Comparison of ENCODE assay signal across 1 cellular context in genomic region chr13:110715395-110716234, GRCh38.
TF ChIP-seq lines count a peak whose summit lies in the region.

No MANE protein-coding gene starts in this region.

TF ChIP-seq in WTC11, 78 proteins besides CTCF, POLR2A, EP300 and RAD21 (continued from another document):
- TF ChIP-seq, protein P1, sequence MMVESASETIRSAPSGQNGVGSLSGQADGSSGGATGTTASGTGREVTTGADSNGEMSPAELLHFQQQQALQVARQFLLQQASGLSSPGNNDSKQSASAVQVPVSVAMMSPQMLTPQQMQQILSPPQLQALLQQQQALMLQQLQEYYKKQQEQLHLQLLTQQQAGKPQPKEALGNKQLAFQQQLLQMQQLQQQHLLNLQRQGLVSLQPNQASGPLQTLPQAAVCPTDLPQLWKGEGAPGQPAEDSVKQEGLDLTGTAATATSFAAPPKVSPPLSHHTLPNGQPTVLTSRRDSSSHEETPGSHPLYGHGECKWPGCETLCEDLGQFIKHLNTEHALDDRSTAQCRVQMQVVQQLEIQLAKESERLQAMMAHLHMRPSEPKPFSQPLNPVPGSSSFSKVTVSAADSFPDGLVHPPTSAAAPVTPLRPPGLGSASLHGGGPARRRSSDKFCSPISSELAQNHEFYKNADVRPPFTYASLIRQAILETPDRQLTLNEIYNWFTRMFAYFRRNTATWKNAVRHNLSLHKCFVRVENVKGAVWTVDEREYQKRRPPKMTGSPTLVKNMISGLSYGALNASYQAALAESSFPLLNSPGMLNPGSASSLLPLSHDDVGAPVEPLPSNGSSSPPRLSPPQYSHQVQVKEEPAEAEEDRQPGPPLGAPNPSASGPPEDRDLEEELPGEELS (CRISPR knock-in tag; IDR thresholded peaks at IDR 0.05) = no peak; the same call in 1 of the 2 replicates
- TF ChIP-seq ZNF423 (CRISPR knock-in tag; IDR thresholded peaks at IDR 0.05) = no peak
- TF ChIP-seq, protein P2, sequence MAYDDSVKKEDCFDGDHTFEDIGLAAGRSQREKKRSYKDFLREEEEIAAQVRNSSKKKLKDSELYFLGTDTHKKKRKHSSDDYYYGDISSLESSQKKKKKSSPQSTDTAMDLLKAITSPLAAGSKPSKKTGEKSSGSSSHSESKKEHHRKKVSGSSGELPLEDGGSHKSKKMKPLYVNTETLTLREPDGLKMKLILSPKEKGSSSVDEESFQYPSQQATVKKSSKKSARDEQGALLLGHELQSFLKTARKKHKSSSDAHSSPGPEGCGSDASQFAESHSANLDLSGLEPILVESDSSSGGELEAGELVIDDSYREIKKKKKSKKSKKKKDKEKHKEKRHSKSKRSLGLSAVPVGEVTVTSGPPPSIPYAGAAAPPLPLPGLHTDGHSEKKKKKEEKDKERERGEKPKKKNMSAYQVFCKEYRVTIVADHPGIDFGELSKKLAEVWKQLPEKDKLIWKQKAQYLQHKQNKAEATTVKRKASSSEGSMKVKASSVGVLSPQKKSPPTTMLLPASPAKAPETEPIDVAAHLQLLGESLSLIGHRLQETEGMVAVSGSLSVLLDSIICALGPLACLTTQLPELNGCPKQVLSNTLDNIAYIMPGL (CRISPR knock-in tag; IDR thresholded peaks at IDR 0.05) = peak; percentile 55; the same call in 1 of the 2 replicates
- TF ChIP-seq ZNF317 (CRISPR knock-in tag; IDR thresholded peaks at IDR 0.05; ENCODE audit: borderline replicate concordance, low read depth) = no peak
- no peak for TF ChIP-seq NFE2L1 (CRISPR knock-in tag; IDR thresholded peaks at IDR 0.05)
- no peak for TF ChIP-seq ETV6 (CRISPR knock-in tag; IDR thresholded peaks at IDR 0.05)
- TF ChIP-seq, protein P3, sequence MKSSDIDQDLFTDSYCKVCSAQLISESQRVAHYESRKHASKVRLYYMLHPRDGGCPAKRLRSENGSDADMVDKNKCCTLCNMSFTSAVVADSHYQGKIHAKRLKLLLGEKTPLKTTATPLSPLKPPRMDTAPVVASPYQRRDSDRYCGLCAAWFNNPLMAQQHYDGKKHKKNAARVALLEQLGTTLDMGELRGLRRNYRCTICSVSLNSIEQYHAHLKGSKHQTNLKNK (CRISPR knock-in tag; IDR thresholded peaks at IDR 0.05) = no peak
- TF ChIP-seq FOXP1 (CRISPR knock-in tag; IDR thresholded peaks at IDR 0.05; ENCODE audit: borderline replicate concordance) = no peak
- no peak; the same call in 1 of the 2 replicates for TF ChIP-seq ESRRA (CRISPR knock-in tag; IDR thresholded peaks at IDR 0.05; ENCODE audit: borderline replicate concordance)
- TF ChIP-seq CREM (CRISPR knock-in tag; IDR thresholded peaks at IDR 0.05) = no peak
- TF ChIP-seq ZNF396 (CRISPR knock-in tag; IDR thresholded peaks at IDR 0.05; ENCODE audit: borderline replicate concordance) = no peak
- TF ChIP-seq, protein P4, sequence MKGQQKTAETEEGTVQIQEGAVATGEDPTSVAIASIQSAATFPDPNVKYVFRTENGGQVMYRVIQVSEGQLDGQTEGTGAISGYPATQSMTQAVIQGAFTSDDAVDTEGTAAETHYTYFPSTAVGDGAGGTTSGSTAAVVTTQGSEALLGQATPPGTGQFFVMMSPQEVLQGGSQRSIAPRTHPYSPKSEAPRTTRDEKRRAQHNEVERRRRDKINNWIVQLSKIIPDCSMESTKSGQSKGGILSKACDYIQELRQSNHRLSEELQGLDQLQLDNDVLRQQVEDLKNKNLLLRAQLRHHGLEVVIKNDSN (CRISPR knock-in tag; IDR thresholded peaks at IDR 0.05) = 0 out of 2 replicates have a peak, but pooled peaks have one; percentile 22
- TF ChIP-seq, protein P5, sequence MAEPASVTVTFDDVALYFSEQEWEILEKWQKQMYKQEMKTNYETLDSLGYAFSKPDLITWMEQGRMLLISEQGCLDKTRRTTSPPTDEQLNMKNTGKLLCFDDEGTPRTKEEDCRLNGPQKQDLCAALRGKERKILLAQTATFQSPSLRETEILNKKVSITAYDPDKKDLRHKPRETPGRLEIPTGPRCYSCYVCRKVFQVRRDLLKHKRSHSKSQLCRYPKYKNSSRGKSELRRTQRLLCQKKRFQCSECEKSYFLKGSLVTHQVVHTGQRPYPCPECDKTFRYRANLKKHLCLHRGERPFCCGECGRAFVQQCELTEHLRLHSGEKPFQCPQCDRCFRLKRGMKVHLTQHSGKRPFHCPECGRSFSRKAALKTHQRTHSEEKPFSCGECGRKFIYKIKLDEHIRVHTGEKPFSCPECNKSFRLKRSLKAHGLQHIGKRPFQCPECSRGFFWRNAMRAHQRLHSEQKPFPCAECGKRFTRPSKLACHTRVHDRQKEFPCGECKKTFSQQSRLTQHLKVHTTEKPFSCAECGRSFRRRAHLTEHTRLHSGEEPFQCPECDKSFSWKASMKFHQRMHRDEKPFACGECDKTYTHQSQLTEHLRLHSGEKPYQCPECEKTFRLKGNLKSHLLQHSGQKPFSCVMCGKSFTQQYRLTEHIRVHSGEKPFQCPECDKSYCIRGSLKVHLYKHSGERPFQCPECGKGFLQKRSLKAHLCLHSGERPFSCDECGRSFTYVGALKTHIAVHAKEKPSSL (CRISPR knock-in tag; conservative IDR thresholded peaks at IDR 0.05) = no peak
- no peak for TF ChIP-seq PREB (CRISPR knock-in tag; IDR thresholded peaks at IDR 0.05; ENCODE audit: borderline replicate concordance)
- no peak for TF ChIP-seq TEAD4 (CRISPR knock-in tag; IDR thresholded peaks at IDR 0.05)
- no peak for TF ChIP-seq JAZF1 (CRISPR knock-in tag; IDR thresholded peaks at IDR 0.05)
- no peak for TF ChIP-seq MLX (CRISPR knock-in tag; IDR thresholded peaks at IDR 0.05)
- TF ChIP-seq, protein P6, sequence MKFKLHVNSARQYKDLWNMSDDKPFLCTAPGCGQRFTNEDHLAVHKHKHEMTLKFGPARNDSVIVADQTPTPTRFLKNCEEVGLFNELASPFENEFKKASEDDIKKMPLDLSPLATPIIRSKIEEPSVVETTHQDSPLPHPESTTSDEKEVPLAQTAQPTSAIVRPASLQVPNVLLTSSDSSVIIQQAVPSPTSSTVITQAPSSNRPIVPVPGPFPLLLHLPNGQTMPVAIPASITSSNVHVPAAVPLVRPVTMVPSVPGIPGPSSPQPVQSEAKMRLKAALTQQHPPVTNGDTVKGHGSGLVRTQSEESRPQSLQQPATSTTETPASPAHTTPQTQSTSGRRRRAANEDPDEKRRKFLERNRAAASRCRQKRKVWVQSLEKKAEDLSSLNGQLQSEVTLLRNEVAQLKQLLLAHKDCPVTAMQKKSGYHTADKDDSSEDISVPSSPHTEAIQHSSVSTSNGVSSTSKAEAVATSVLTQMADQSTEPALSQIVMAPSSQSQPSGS (CRISPR knock-in tag; IDR thresholded peaks at IDR 0.05; ENCODE audit: borderline replicate concordance, low read depth) = no peak
- no peak for TF ChIP-seq ZNF671 (CRISPR knock-in tag; IDR thresholded peaks at IDR 0.05)
- no peak for TF ChIP-seq CREB1 (CRISPR knock-in tag; IDR thresholded peaks at IDR 0.05)
- no peak for TF ChIP-seq ATF6 (CRISPR knock-in tag; IDR thresholded peaks at IDR 0.05)
- no peak for TF ChIP-seq ZNF121 (CRISPR knock-in tag; IDR thresholded peaks at IDR 0.05)
- TF ChIP-seq EMX1 (CRISPR knock-in tag; IDR thresholded peaks at IDR 0.05) = no peak
- no peak for TF ChIP-seq ZNF263 (CRISPR knock-in tag; IDR thresholded peaks at IDR 0.05; ENCODE audit: low read depth)
- no peak for TF ChIP-seq ZNF138 (CRISPR knock-in tag; conservative IDR thresholded peaks at IDR 0.05)
- no peak for TF ChIP-seq ZBTB43 (CRISPR knock-in tag; IDR thresholded peaks at IDR 0.05)
- TF ChIP-seq NFYB (CRISPR knock-in tag; conservative IDR thresholded peaks at IDR 0.05; ENCODE audit: low read depth) = peak; percentile 94
- 0 out of 2 replicates have a peak, but pooled peaks have one; percentile 39 for TF ChIP-seq KAT7 (CRISPR knock-in tag; IDR thresholded peaks at IDR 0.05; ENCODE audit: borderline replicate concordance)
- no peak for TF ChIP-seq SMAD3 (CRISPR knock-in tag; IDR thresholded peaks at IDR 0.05; ENCODE audit: borderline replicate concordance)
- TF ChIP-seq CBFB (CRISPR knock-in tag; IDR thresholded peaks at IDR 0.05; ENCODE audit: low read depth) = no peak
- TF ChIP-seq ZNF416 (CRISPR knock-in tag; IDR thresholded peaks at IDR 0.05) = peak; percentile 49; the same call in 1 of the 2 replicates
- TF ChIP-seq, protein P7, sequence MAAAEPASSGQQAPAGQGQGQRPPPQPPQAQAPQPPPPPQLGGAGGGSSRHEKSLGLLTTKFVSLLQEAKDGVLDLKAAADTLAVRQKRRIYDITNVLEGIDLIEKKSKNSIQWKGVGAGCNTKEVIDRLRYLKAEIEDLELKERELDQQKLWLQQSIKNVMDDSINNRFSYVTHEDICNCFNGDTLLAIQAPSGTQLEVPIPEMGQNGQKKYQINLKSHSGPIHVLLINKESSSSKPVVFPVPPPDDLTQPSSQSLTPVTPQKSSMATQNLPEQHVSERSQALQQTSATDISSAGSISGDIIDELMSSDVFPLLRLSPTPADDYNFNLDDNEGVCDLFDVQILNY (CRISPR knock-in tag; IDR thresholded peaks at IDR 0.05) = no peak
- TF ChIP-seq FOXK1 (CRISPR knock-in tag; IDR thresholded peaks at IDR 0.05) = 0 out of 2 replicates have a peak, but pooled peaks have one; percentile 5
- TF ChIP-seq MXD4 (CRISPR knock-in tag; IDR thresholded peaks at IDR 0.05; ENCODE audit: borderline replicate concordance) = no peak
- TF ChIP-seq ERG (CRISPR knock-in tag; IDR thresholded peaks at IDR 0.05) = no peak
- no peak for TF ChIP-seq ZNF219 (CRISPR knock-in tag; IDR thresholded peaks at IDR 0.05; ENCODE audit: borderline replicate concordance)
